ENCODE assay signal across 17 cellular contexts in genomic region chr1:83959824-83960441, GRCh38. TPM values are rescaled to one million over a fixed set of nuclear protein-coding genes. Genes with fewer than 3 reads are reported as not detected.
DNase-seq lines count a peak whose midpoint lies in the region; ATAC-seq and TF ChIP-seq lines count a peak whose summit lies in the region.
"Had no signal": no experiment of that assay in that cellular context is flagged by ENCODE, and none has a peak within 500 bp of the region (broad histone marks: within the 10 kb centered on the region; RNA-seq: fewer than 3 reads in every experiment).

No MANE protein-coding gene starts in this region.

- no peaks in the 10 kb centered on the region for H3K4me1 ChIP-seq in CD8-positive, alpha-beta T cell (ENCODE audit: insufficient read depth, low read length)
- no peaks in the 10 kb centered on the region for H3K4me1 ChIP-seq in naive thymus-derived CD4-positive, alpha-beta T cell (ENCODE audit: control insufficient read depth in 2 of 2, insufficient read depth in 2 of 2, low read length in 2 of 2)

- no peak overlapping the region for H3K27ac Mint-ChIP-seq in CD8-positive, alpha-beta T cell
- H3K27ac Mint-ChIP-seq in naive thymus-derived CD4-positive, alpha-beta T cell: no peak overlapping the region
- H3K27ac Mint-ChIP-seq: activated B cell treated with CpG ODN at 0.5 μM for 24 hours; activated T-helper 2 cell treated with anti-CD3 and anti-CD28 coated beads, Interferon-gamma antibody, Interleukin-2, Interleukin-4, amounts not matched to agents 10 μg/mL and 5 μg/mL and 100 μg/mL, durations not matched to agents 14 hours and 24 hours and 36 hours; stimulated activated effector memory CD8-positive, alpha-beta T cell treated with anti-CD3 and anti-CD28 coated beads, Interleukin-12 subunit alpha, Interleukin-12 subunit beta, amount 100 ng/mL, for 72 hours had no signal

- no peak for ATAC-seq in CD8-positive, alpha-beta T cell
- no peak for ATAC-seq in naive thymus-derived CD4-positive, alpha-beta T cell
- ATAC-seq: Panc1; stimulated activated effector memory CD8-positive, alpha-beta T cell treated with anti-CD3 and anti-CD28 coated beads, Interleukin-12 subunit alpha, Interleukin-12 subunit beta, amount 100 ng/mL, for 72 hours had no signal

- H3K36me3 Mint-ChIP-seq in CD8-positive, alpha-beta T cell: no peaks in the 10 kb centered on the region
- peaks cover 0 to 4% (median 0%) of the 10 kb centered on the region in 5 donors for H3K36me3 Mint-ChIP-seq in naive thymus-derived CD4-positive, alpha-beta T cell
- H3K36me3 Mint-ChIP-seq: mesothelial cell of epicardium; stimulated activated effector memory CD8-positive, alpha-beta T cell treated with anti-CD3 and anti-CD28 coated beads, Interleukin-12 subunit alpha, Interleukin-12 subunit beta, amount 100 ng/mL, for 72 hours had no signal

- H3K4me1 Mint-ChIP-seq in CD8-positive, alpha-beta T cell (ENCODE audit: low read depth): no peaks in the 10 kb centered on the region
- no peaks in the 10 kb centered on the region for H3K4me1 Mint-ChIP-seq in naive thymus-derived CD4-positive, alpha-beta T cell
- H3K4me1 Mint-ChIP-seq: activated B cell treated with CpG ODN at 0.5 μM for 24 hours; stimulated activated effector memory CD8-positive, alpha-beta T cell treated with anti-CD3 and anti-CD28 coated beads, Interleukin-12 subunit alpha, Interleukin-12 subunit beta, amount 100 ng/mL, for 72 hours had no signal

- no peak overlapping the region for H3K4me3 Mint-ChIP-seq in CD8-positive, alpha-beta T cell
- H3K4me3 Mint-ChIP-seq in naive thymus-derived CD4-positive, alpha-beta T cell: no peak overlapping the region
- H3K4me3 Mint-ChIP-seq: activated B cell treated with CpG ODN at 0.5 μM for 24 hours; mesothelial cell of epicardium; stimulated activated effector memory CD8-positive, alpha-beta T cell treated with anti-CD3 and anti-CD28 coated beads, Interleukin-12 subunit alpha, Interleukin-12 subunit beta, amount 100 ng/mL, for 72 hours had no signal

- H3K36me3 ChIP-seq in CD8-positive, alpha-beta T cell (ENCODE audit: insufficient read depth, low read length): no peaks in the 10 kb centered on the region
- H3K36me3 ChIP-seq in naive thymus-derived CD4-positive, alpha-beta T cell (ENCODE audit: control insufficient read depth in 2 of 3, insufficient read depth in 3 of 3, low read length in 3 of 3): no peaks in the 10 kb centered on the region

- CTCF ChIA-PET in CD8-positive, alpha-beta T cell (lab: Charles Lee): no interaction called here
- CTCF ChIA-PET in naive thymus-derived CD4-positive, alpha-beta T cell (lab: Charles Lee): interaction anchor here (0.6 kb wide), 1 partner anchor 1981 kb away, joined by 3 read pairs; no protein-coding TSS in a partner anchor

- no peaks in the 10 kb centered on the region for H3K27me3 ChIP-seq in CD8-positive, alpha-beta T cell (ENCODE audit: insufficient read depth, low read length)
- H3K27me3 ChIP-seq in naive thymus-derived CD4-positive, alpha-beta T cell (ENCODE audit: control insufficient read depth in 2 of 2, insufficient read depth in 2 of 2, low read length in 2 of 2): no peaks in the 10 kb centered on the region

- no peaks in the 10 kb centered on the region for H3K9me3 Mint-ChIP-seq in CD8-positive, alpha-beta T cell
- peaks cover 0 to 1% (median 0%) of the 10 kb centered on the region in 11 donors for H3K9me3 Mint-ChIP-seq in naive thymus-derived CD4-positive, alpha-beta T cell
- H3K9me3 Mint-ChIP-seq: activated B cell treated with CpG ODN at 0.5 μM for 24 hours; activated T-helper 2 cell treated with anti-CD3 and anti-CD28 coated beads, Interferon-gamma antibody, Interleukin-2, Interleukin-4, amounts not matched to agents 10 μg/mL and 5 μg/mL and 100 μg/mL, durations not matched to agents 14 hours and 24 hours and 36 hours; mesothelial cell of epicardium; stimulated activated effector memory CD8-positive, alpha-beta T cell treated with anti-CD3 and anti-CD28 coated beads, Interleukin-12 subunit alpha, Interleukin-12 subunit beta, amount 100 ng/mL, for 72 hours had no signal

- POLR2A ChIA-PET in CD8-positive, alpha-beta T cell (lab: Charles Lee): no interaction called here
- POLR2A ChIA-PET in naive thymus-derived CD4-positive, alpha-beta T cell (lab: Charles Lee): no interaction called here

- no peak for TF ChIP-seq CTCF in CD8-positive, alpha-beta T cell (IDR thresholded peaks at IDR 0.05)

- TF ChIP-seq POLR2A in erythroblast (IDR thresholded peaks at IDR 0.05; ENCODE audit: low read length): no peak

- DNase-seq in EL (peak; percentile 30), M059J (ENCODE audit: low read depth) (peak; percentile 7), pons (ENCODE audit: low spot score) (peak; percentile 55), erythroblast (lab: John Stamatoyannopoulos, UW) (no peak), DMS 273 treated with DMSO at 0.1 percent for 48 hours (lab: John Stamatoyannopoulos, UW) (no peak)
- DNase-seq in CD8-positive, alpha-beta T cell: no peak
- no peak for DNase-seq in naive thymus-derived CD4-positive, alpha-beta T cell
- DNase-seq: activated B cell treated with CpG ODN at 0.5 μM for 24 hours; activated CD8-positive, alpha-beta memory T cell treated with anti-CD3 and anti-CD28 coated beads for 24 hours; NCI-H187 treated with DMSO at 0.1 percent for 48 hours; NCI-H526 treated with DMSO at 0.1 percent for 48 hours had no signal

- no peaks in the 10 kb centered on the region for H3K9me3 ChIP-seq in CD8-positive, alpha-beta T cell (ENCODE audit: low read length)
- H3K9me3 ChIP-seq in naive thymus-derived CD4-positive, alpha-beta T cell (ENCODE audit: control insufficient read depth in 2 of 3, low read length in 3 of 3): no peaks in the 10 kb centered on the region

- H3K27ac ChIP-seq in cingulate gyrus (ENCODE audit: low read depth, low read length): peak overlapping the region; percentile 80
- no peak overlapping the region for H3K27ac ChIP-seq in CD8-positive, alpha-beta T cell (ENCODE audit: low read depth, low read length)
- H3K27ac ChIP-seq in naive thymus-derived CD4-positive, alpha-beta T cell (ENCODE audit: low read depth, low read length): no peak overlapping the region
- H3K27ac ChIP-seq: C4-2B had no signal

- H3K27me3 Mint-ChIP-seq in CD8-positive, alpha-beta T cell (ENCODE audit: low read depth): peaks cover 7% of the 10 kb centered on the region
- H3K27me3 Mint-ChIP-seq in naive thymus-derived CD4-positive, alpha-beta T cell: peaks cover 8 to 18% (median 14%) of the 10 kb centered on the region in 5 donors

- H3K4me3 ChIP-seq in CD8-positive, alpha-beta T cell (ENCODE audit: low read depth, low read length): no peak overlapping the region
- H3K4me3 ChIP-seq in naive thymus-derived CD4-positive, alpha-beta T cell (ENCODE audit: low read length): no peak overlapping the region

- intact Hi-C loops in CD8-positive, alpha-beta T cell (cut with DNase I, micrococcal nuclease): no loop called here
- intact Hi-C loops in naive thymus-derived CD4-positive, alpha-beta T cell (cut with micrococcal nuclease): no loop called here

RNA-seq across cellular contexts. Expression of gene TTLL7, which starts 39.0 kb away (rescaled TPM):
- total RNA-seq in M059J (2014; rRNA removed; shearing (Covaris generic)): 5.7 and 13.4 TPM in 2 replicates
- not detected for total RNA-seq in CD8-positive, alpha-beta T cell
- 1 to 10 TPM in 2 of 5 experiments, under 1 TPM in 1, not detected in 2; 0.27 to 2.1 (median 1.1) TPM for total RNA-seq in naive thymus-derived CD4-positive, alpha-beta T cell
- polyA plus RNA-seq in naive thymus-derived CD4-positive, alpha-beta T cell: not detected
- total RNA-seq: activated B cell treated with CpG ODN at 0.5 μM for 24 hours had no signal

Comparison
In these comparisons a context has a peak if more than half of its experiments do, and no peak if none do; other contexts are left out.
1. DNase-seq: peak in EL (single experiment), M059J (single experiment) and pons (single experiment); none in erythroblast (0 of 2), CD8-positive, alpha-beta T cell (0 of 7), DMS 273 treated with DMSO at 0.1 percent for 48 hours (single experiment) and naive thymus-derived CD4-positive, alpha-beta T cell (0 of 9).